8 cellular contexts compared by ENCODE assay signal in the genomic region with DNA sequence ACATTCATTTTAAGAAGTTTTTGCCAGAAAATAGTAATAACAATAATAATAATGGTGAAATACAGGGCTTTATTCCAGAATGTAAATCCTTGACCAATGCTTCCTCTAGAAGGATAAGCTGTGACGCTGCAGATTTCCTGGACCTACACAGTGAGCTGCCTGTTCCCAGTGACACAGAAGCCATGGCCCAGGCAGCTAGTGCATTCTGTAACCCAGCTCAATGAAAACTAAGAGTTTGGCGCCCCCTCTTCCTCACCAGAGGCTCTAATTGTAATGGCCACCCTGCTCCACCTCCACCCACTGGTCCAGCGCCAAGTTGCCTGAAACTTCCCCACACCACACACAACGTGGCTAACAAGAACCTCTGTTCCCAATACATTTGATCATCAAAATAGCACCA.
DNase-seq lines count a peak whose midpoint lies in the region; ATAC-seq and TF ChIP-seq lines count a peak whose summit lies in the region.

No MANE protein-coding gene starts in this region.

- H3K79me2 ChIP-seq in OCI-LY7 (ENCODE audit: insufficient read depth, low read depth, low read length) = no peaks in the 10 kb centered on the region

- H3K27ac Mint-ChIP-seq in CD14-positive monocyte = no peak overlapping the region

- BruUV-seq in OCI-LY7 (replicated peaks; lab: Mats Ljungman, UMichigan) = no TSS peak

- no peaks in the 10 kb centered on the region for H3K4me1 Mint-ChIP-seq in CD14-positive monocyte

- no peak for TF ChIP-seq POLR2A in gastrocnemius medialis (IDR thresholded peaks at IDR 0.05)

- no peaks in the 10 kb centered on the region for H3K9me3 Mint-ChIP-seq in CD14-positive monocyte

- ATAC-seq in GM21526 (IDR thresholded peaks at IDR 0.05; ENCODE audit: low FRiP score, unreplicated experiment) (peak; percentile 56), gastrocnemius medialis (no peak), HG03025 (IDR thresholded peaks at IDR 0.05; ENCODE audit: low FRiP score, unreplicated experiment) (no peak), HG03095 (IDR thresholded peaks at IDR 0.05; ENCODE audit: unreplicated experiment) (no peak)

- intact Hi-C loops in CD14-positive monocyte (cut with micrococcal nuclease) (loop anchor here in 1 of 2 donors (10.0 kb wide), 1 partner anchor 197 kb away; no protein-coding TSS in a partner anchor), OCI-LY7 (cut with micrococcal nuclease; ENCODE audit: unreplicated experiment) (no loop called here), head of caudate nucleus (cut with DNase I) (no loop called here), gastrocnemius medialis (cut with DNase I; ENCODE audit: low total_unique reads) (no loop called here)

- DNase-seq in CD14-positive monocyte (ENCODE audit: low spot score) (no peak), OCI-LY7 (ENCODE audit: low spot score) (peak; percentile 1), head of caudate nucleus (peak in 27 of 42 donors; percentile 8 to 56 (median 31)), gastrocnemius medialis (peak; percentile 4 to 14), SIG-M5 treated with dmso at 0.1 percent for 504 hours (lab: John Stamatoyannopoulos, UW; ENCODE audit: unreplicated experiment) (no peak)

- H3K4me3 ChIP-seq in OCI-LY7 (ENCODE audit: low read depth, low read length, poor library complexity, severe bottlenecking) (no peak overlapping the region), gastrocnemius medialis (no peak overlapping the region)

- H3K4me2 ChIP-seq in OCI-LY7 (ENCODE audit: low read length) = no peak overlapping the region

- POLR2A ChIA-PET in OCI-LY7 (lab: Charles Lee) = interaction anchor here (0.6 kb wide), 1 partner anchor 514 kb away, joined by 4 read pairs; no protein-coding TSS in a partner anchor

- TF ChIP-seq CTCF in CD14-positive monocyte (IDR thresholded peaks at IDR 0.05) = peak; percentile 7
- TF ChIP-seq CTCF in OCI-LY7 (conservative IDR thresholded peaks at IDR 0.05; ENCODE audit: low read length) = peak; percentile 28; the same call in 1 of the 2 replicates
- no peak for TF ChIP-seq CTCF in gastrocnemius medialis (IDR thresholded peaks at IDR 0.05 in 4 of 5, conservative IDR thresholded peaks at IDR 0.05 in 1 of 5)

- in situ Hi-C loops in gastrocnemius medialis (cut with MboI; ENCODE audit: low sequenced_read_pairs in 4 of 4) = no loop called here

- H3K9me3 ChIP-seq in OCI-LY7 (ENCODE audit: low read length) (no peaks in the 10 kb centered on the region), gastrocnemius medialis (no peaks in the 10 kb centered on the region)

- peak overlapping the region in 1 of 2 donors; percentile 17 for H3K4me3 Mint-ChIP-seq in CD14-positive monocyte

- no peak overlapping the region for H2AFZ ChIP-seq in OCI-LY7 (ENCODE audit: low read length)

- H3K36me3 ChIP-seq in OCI-LY7 (ENCODE audit: insufficient read depth, low read length) (no peaks in the 10 kb centered on the region), gastrocnemius medialis (no peaks in the 10 kb centered on the region)

- no peaks in the 10 kb centered on the region for H3K27me3 ChIP-seq in gastrocnemius medialis

- H3K9me2 ChIP-seq in OCI-LY7 (ENCODE audit: insufficient read depth, low read length) = no peaks in the 10 kb centered on the region

- H3K27ac ChIP-seq in OCI-LY7 (ENCODE audit: low read depth, low read length, poor library complexity, severe bottlenecking) (no peak overlapping the region), gastrocnemius medialis (no peak overlapping the region)

- H4K20me1 ChIP-seq in OCI-LY7 (ENCODE audit: insufficient read depth, low read length) = no peaks in the 10 kb centered on the region

- CTCF ChIA-PET in OCI-LY7 (lab: Charles Lee; ENCODE audit: unreplicated experiment) = no interaction called here

- peaks cover 0 to 5% (median 0%) of the 10 kb centered on the region in 3 donors for H3K27me3 Mint-ChIP-seq in CD14-positive monocyte (ENCODE audit: low read depth in 3 of 3)

- H3K4me1 ChIP-seq in OCI-LY7 (ENCODE audit: insufficient read depth, low read length, poor library complexity, severe bottlenecking) = no peaks in the 10 kb centered on the region
- no peaks in the 10 kb centered on the region for H3K4me1 ChIP-seq in gastrocnemius medialis

- no peaks in the 10 kb centered on the region for H3K36me3 Mint-ChIP-seq in CD14-positive monocyte

Comparison
In these comparisons a context has a peak if more than half of its experiments do, and no peak if none do; other contexts are left out.
1. DNase-seq: peak in OCI-LY7 (single experiment), head of caudate nucleus (27 of 42) and gastrocnemius medialis (2 of 2); none in CD14-positive monocyte (single experiment) and SIG-M5 treated with dmso at 0.1 percent for 504 hours (single experiment).
2. CTCF ChIP-seq: peak in CD14-positive monocyte (single experiment) and OCI-LY7 (single experiment); none in gastrocnemius medialis (0 of 5).